Comparison of ENCODE assay signal across 36 cellular contexts in genomic region chr1:157021688-157022087, GRCh38.
"Had no signal": no experiment of that assay in that cellular context is flagged by ENCODE, and none has a peak within 500 bp of the region (broad histone marks: within the 10 kb centered on the region; RNA-seq: fewer than 3 reads in every experiment).

No MANE protein-coding gene starts in this region.

- H3K27me3 ChIP-seq: MG63 had no signal

- H3K36me3 ChIP-seq: MG63 had no signal

- H3K4me3 ChIP-seq: MG63 had no signal

- DNase-seq: MG63, MM.1S, MV-4-11, NCI-H1048, NCI-H1092, NCI-H1092 treated with DMSO at 0.1 percent for 48 hours, NCI-H1105, NCI-H1105 treated with DMSO at 0.1 percent for 48 hours, NCI-H1417, NCI-H1417 treated with DMSO at 0.1 percent for 48 hours, NCI-H1436, NCI-H1436 treated with DMSO at 0.1 percent for 48 hours, NCI-H146, NCI-H1694, NCI-H1694 treated with DMSO at 0.1 percent for 48 hours, NCI-H187, NCI-H187 treated with DMSO at 0.1 percent for 48 hours, NCI-H1930, NCI-H2029, NCI-H2029 treated with DMSO at 0.1 percent for 48 hours, NCI-H2081, NCI-H2081 treated with DMSO at 0.1 percent for 48 hours, NCI-H2107, NCI-H2171, NCI-H2171 treated with DMSO at 0.1 percent for 48 hours, NCI-H2227 treated with DMSO at 0.1 percent for 48 hours, NCI-H226, NCI-H345, NCI-H446, NCI-H446 treated with DMSO at 0.1 percent for 48 hours, NCI-H510A, NCI-H510A treated with DMSO at 0.1 percent for 48 hours, NCI-H524, NCI-H524 treated with DMSO at 0.1 percent for 48 hours, NCI-H526, NCI-H526 treated with DMSO at 0.1 percent for 48 hours had no signal
